In the genomic region with DNA sequence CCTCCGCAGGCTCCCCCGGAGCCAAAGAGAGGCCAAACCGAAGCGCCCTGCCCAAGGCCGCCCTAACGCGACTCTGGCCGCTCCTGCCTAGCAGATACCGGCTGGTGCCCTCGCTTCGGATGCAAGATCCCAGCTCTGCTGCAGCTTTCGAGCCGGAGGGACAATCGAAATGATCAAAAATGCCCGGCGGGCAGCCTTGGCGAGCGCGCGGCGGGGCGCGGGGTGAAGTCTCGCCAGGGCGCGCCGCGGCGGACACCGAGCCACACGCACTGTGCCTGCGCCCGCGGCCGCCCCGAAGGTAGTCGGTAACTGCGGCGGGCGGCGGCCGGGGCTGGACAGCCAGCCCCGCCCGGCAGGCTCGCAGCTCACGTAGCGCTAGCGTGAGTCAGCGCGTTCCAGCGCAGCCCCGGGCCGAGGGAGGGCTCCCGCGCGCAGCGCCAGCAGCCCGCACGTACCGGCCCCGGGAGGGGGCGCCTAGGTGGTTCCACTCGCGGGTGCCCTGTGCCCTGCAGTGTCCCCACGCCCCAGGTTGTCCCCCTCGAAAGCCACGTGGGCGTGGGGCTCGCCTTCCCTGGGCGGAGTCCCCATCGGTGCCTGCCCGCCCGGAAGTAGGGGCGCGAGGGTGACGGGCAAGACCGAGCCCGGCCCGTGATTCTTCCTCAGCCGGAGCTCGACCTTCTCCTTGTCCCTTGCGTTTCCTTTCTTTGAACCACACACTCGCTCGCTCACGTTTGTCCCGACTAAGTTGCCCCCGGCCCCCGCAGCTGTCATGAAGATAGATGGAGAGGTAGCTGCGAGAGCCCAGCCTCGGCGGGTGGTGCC, we compare ENCODE assay signal across 8 cellular contexts.
DNase-seq lines count a peak whose midpoint lies in the region; ATAC-seq and TF ChIP-seq lines count a peak whose summit lies in the region.

No MANE protein-coding gene starts in this region.

- DNase-seq in Caki2 (ENCODE audit: low read depth) = peak; percentile 87
- DNase-seq in amygdala (lab: John Stamatoyannopoulos, UW) = peak in 43 of 56 donors; percentile 7 to 77 (median 45)
- DNase-seq in right atrium auricular region (ENCODE audit: low spot score) = peak; percentile 79
- peak; percentile 42 to 95 (median 70) for DNase-seq in posterior cingulate gyrus
- DNase-seq in vagina (ENCODE audit: extremely low spot score in 2 of 2) = no peak

- TF ChIP-seq CTCF in right atrium auricular region (IDR thresholded peaks at IDR 0.05) (peak in 1 of 2 donors; percentile 59), vagina (IDR thresholded peaks at IDR 0.05) (no peak)

- ATAC-seq in GM19395 (IDR thresholded peaks at IDR 0.05; ENCODE audit: unreplicated experiment) (peak; percentile 81), HG03460 (IDR thresholded peaks at IDR 0.05; ENCODE audit: unreplicated experiment) (peak; percentile 79), SK-N-SH treated with all-trans-retinoic acid at 6 μM for 48 hours (peak; percentile 97)

- H3K9me3 ChIP-seq in right atrium auricular region (no peaks in the 10 kb centered on the region), vagina (no peaks in the 10 kb centered on the region)

- intact Hi-C loops in posterior cingulate gyrus (cut with DNase I) = no loop called here
- intact Hi-C loops in vagina (cut with DNase I) = no loop called here

- H3K4me1 ChIP-seq in right atrium auricular region (peaks cover 0 to 36% of the 10 kb centered on the region in 2 donors), vagina (peaks cover 12% of the 10 kb centered on the region)

- H3K36me3 ChIP-seq in right atrium auricular region = no peaks in the 10 kb centered on the region
- H3K36me3 ChIP-seq in vagina = no peaks in the 10 kb centered on the region

- in situ Hi-C loops in Caki2 (cut with HindIII; ENCODE audit: low pct_unique_long_range_greater_than_20kb, low sequenced_read_pairs) = no loop called here

- H3K27ac ChIP-seq in right atrium auricular region = peak overlapping the region; percentile 94 to 97
- H3K27ac ChIP-seq in vagina = peak overlapping the region; percentile 81

- H3K27me3 ChIP-seq in right atrium auricular region (no peaks in the 10 kb centered on the region), vagina (no peaks in the 10 kb centered on the region)

- TF ChIP-seq POLR2A in vagina (IDR thresholded peaks at IDR 0.05) = peak in 1 of 2 donors; percentile 23

- H3K4me3 ChIP-seq in right atrium auricular region (peak overlapping the region; percentile 48 to 63), vagina (peak overlapping the region; percentile 52 to 61)

TF ChIP-seq in SK-N-SH treated with all-trans-retinoic acid at 6 μM for 48 hours, 23 proteins besides CTCF, POLR2A, EP300 and RAD21:
- TF ChIP-seq, protein P1, sequence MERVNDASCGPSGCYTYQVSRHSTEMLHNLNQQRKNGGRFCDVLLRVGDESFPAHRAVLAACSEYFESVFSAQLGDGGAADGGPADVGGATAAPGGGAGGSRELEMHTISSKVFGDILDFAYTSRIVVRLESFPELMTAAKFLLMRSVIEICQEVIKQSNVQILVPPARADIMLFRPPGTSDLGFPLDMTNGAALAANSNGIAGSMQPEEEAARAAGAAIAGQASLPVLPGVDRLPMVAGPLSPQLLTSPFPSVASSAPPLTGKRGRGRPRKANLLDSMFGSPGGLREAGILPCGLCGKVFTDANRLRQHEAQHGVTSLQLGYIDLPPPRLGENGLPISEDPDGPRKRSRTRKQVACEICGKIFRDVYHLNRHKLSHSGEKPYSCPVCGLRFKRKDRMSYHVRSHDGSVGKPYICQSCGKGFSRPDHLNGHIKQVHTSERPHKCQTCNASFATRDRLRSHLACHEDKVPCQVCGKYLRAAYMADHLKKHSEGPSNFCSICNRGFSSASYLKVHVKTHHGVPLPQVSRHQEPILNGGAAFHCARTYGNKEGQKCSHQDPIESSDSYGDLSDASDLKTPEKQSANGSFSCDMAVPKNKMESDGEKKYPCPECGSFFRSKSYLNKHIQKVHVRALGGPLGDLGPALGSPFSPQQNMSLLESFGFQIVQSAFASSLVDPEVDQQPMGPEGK (CRISPR knock-in tag; IDR thresholded peaks at IDR 0.05; ENCODE audit: borderline replicate concordance) = no peak
- 0 out of 2 replicates have a peak, but pooled peaks have one; percentile 10 for TF ChIP-seq ZFP3 (CRISPR knock-in tag; IDR thresholded peaks at IDR 0.05)

Comparison
In these comparisons a context has a peak if more than half of its experiments do, and no peak if none do; other contexts are left out.
1. DNase-seq: peak in Caki2 (single experiment), amygdala (43 of 56), right atrium auricular region (single experiment) and posterior cingulate gyrus (10 of 10); none in vagina (0 of 2).
2. Peak in every context shown above with its lines, with median percentiles within 50 percentile points of each other: ATAC-seq.